Comparison of ENCODE assay signal across 11 cellular contexts in genomic region chr2:26273501-26273900, GRCh38. TPM values are rescaled to one million over a fixed set of nuclear protein-coding genes. Genes with fewer than 3 reads are reported as not detected.
DNase-seq lines count a peak whose midpoint lies in the region; ATAC-seq and TF ChIP-seq lines count a peak whose summit lies in the region.
"Had no signal": no experiment of that assay in that cellular context is flagged by ENCODE, and none has a peak within 500 bp of the region (broad histone marks: within the 10 kb centered on the region; RNA-seq: fewer than 3 reads in every experiment).

No MANE protein-coding gene starts in this region.

- TF ChIP-seq CTCF in heart left ventricle (IDR thresholded peaks at IDR 0.05) (no peak), uterus (IDR thresholded peaks at IDR 0.05) (no peak)

- DNase-seq in heart left ventricle (no peak), cardiac septum (ENCODE audit: low spot score) (no peak), dedifferentiated amniotic fluid mesenchymal stem cell (ENCODE audit: extremely low spot score) (peak; percentile 82), uterus (no peak), NCI-H226 (no peak), GF-D8 (lab: John Stamatoyannopoulos, UW) (no peak), inferior parietal cortex (ENCODE audit: extremely low spot score) (no peak)
- DNase-seq: activated T-cell treated with anti-CD3 and anti-CD28 coated beads, Interleukin-2, amount 50 U/mL, for 48 hours; NCI-H2107; SHP77 had no signal

- H3K4me3 ChIP-seq in heart left ventricle: no peak overlapping the region
- H3K4me3 ChIP-seq in muscle layer of duodenum (ENCODE audit: low read depth in 1 of 2, low read length in 2 of 2): no peak overlapping the region
- no peak overlapping the region for H3K4me3 ChIP-seq in uterus

- H3K9me3 ChIP-seq in heart left ventricle: no peaks in the 10 kb centered on the region
- no peaks in the 10 kb centered on the region for H3K9me3 ChIP-seq in muscle layer of duodenum (ENCODE audit: control insufficient read depth in 1 of 2, low read length in 2 of 2)
- H3K9me3 ChIP-seq in uterus: no peaks in the 10 kb centered on the region

- H3K27me3 ChIP-seq in heart left ventricle: no peaks in the 10 kb centered on the region
- no peaks in the 10 kb centered on the region for H3K27me3 ChIP-seq in muscle layer of duodenum (ENCODE audit: low read depth, low read length)
- H3K27me3 ChIP-seq in uterus: no peaks in the 10 kb centered on the region

- 36 to 62% (median 49%) methylated on average over 2 of the region's 2 CpGs for WGBS in heart left ventricle, 4 donors

- intact Hi-C loops in heart left ventricle (cut with DNase I) (loop anchor here in 3 of 10 donors (2.0 to 5.0 kb wide), 3 partner anchors 17 to 36 kb away; partner anchors contain the start of genes HADHA (in 1 of the 3) and HADHB (in 1 of the 3)), cardiac septum (cut with DNase I) (no loop called here), uterus (cut with DNase I; ENCODE audit: low total_unique reads) (no loop called here)

- H3K4me1 ChIP-seq in heart left ventricle (peaks cover 0 to 66% (median 26%) of the 10 kb centered on the region in 12 donors), muscle layer of duodenum (ENCODE audit: control insufficient read depth in 1 of 2, insufficient read depth in 2 of 2, low read length in 2 of 2) (peaks cover 0 to 16% of the 10 kb centered on the region in 2 donors), uterus (no peaks in the 10 kb centered on the region)

- TF ChIP-seq POLR2A in heart left ventricle (IDR thresholded peaks at IDR 0.05) (no peak), uterus (IDR thresholded peaks at IDR 0.05) (no peak)

- peaks cover 2 to 68% (median 47%) of the 10 kb centered on the region in 9 donors for H3K36me3 ChIP-seq in heart left ventricle
- H3K36me3 ChIP-seq in muscle layer of duodenum (ENCODE audit: control insufficient read depth in 1 of 2, insufficient read depth in 2 of 2, low read length in 2 of 2): peaks cover 16 to 39% of the 10 kb centered on the region in 2 donors
- no peaks in the 10 kb centered on the region for H3K36me3 ChIP-seq in uterus

- H3K27ac ChIP-seq in heart left ventricle (peak overlapping the region; percentile 55 to 90 (median 77)), muscle layer of duodenum (ENCODE audit: low read length) (peak overlapping the region; percentile 93), uterus (peak overlapping the region; percentile 15 to 58)

- ATAC-seq in heart left ventricle: no peak

RNA-seq across cellular contexts. Expression of gene HADHB, which starts 28.8 kb away (rescaled TPM):
- total RNA-seq in heart left ventricle (1,000 to 10,000 TPM in 4 of 9 donors, 100 to 1,000 TPM in 5; 684 to 1,915 (median 836) TPM), cardiac septum (532 TPM), uterus (100 to 1,000 TPM in 2 of 4 donors, 10 to 100 TPM in 2; 45.3 to 126 (median 82.5) TPM)
- polyA plus RNA-seq in heart left ventricle: 100 to 1,000 TPM; 526 TPM

RNA-seq across cellular contexts. Expression of gene HADHA, which starts 29.1 kb away (rescaled TPM):
- total RNA-seq in heart left ventricle: 100 to 1,000 TPM; 285 to 786 (median 407) TPM
- polyA plus RNA-seq in heart left ventricle: 100 to 1,000 TPM; 202 to 235 TPM
- 244 TPM for total RNA-seq in cardiac septum
- 100 to 1,000 TPM in 2 of 4 donors, 10 to 100 TPM in 2; 93.8 to 151 (median 110) TPM for total RNA-seq in uterus

Comparison
In these comparisons a context has a peak if more than half of its experiments do, and no peak if none do; other contexts are left out.
1. H3K27ac ChIP-seq: peak in every context shown above with its lines; median percentile 93 in muscle layer of duodenum; 77 in heart left ventricle; 36 in uterus.